Comparison of ENCODE assay signal across 23 cellular contexts in genomic region chr4:40829586-40829985, GRCh38.
"Had no signal": no experiment of that assay in that cellular context is flagged by ENCODE, and none has a peak within 500 bp of the region (broad histone marks: within the 10 kb centered on the region; RNA-seq: fewer than 3 reads in every experiment).

No MANE protein-coding gene starts in this region.

- H3K4me3 ChIP-seq: breast epithelium, coronary artery, pancreas, skin epidermis, tibial nerve, vagina had no signal

- DNase-seq: activated CD4-positive, alpha-beta T cell treated with anti-CD3 and anti-CD28 coated beads for 4 hours; activated CD4-positive, alpha-beta T cell treated with anti-CD3 and anti-CD28 coated beads, Interleukin-2, amount 50 U/mL, for 48 hours; activated CD4-positive, CD25-positive, alpha-beta regulatory T cell; activated effector memory CD4-positive, alpha-beta T cell treated with Interleukin-2 at 50 U/mL for 16 hours; activated naive CD4-positive, alpha-beta T cell treated with anti-CD3 and anti-CD28 coated beads for 36 hours; activated naive CD8-positive, alpha-beta T cell treated with anti-CD3 and anti-CD28 coated beads, Interleukin-2, amount 10 ng/mL, durations not matched to agents 7 days and 5 days; activated T-cell treated with anti-CD3 and anti-CD28 coated beads, Interleukin-2, amount 50 U/mL, for 72 hours; amniotic stem cell; cerebellar nuclear complex; natural killer cell; right cardiac atrium; stimulated activated CD4-positive, alpha-beta T cell treated with anti-CD3 and anti-CD28 coated beads, Interleukin-1b, Interleukin-23, amount 100 ng/mL, for 48 hours; stimulated activated naive CD8-positive, alpha-beta T cell treated with anti-CD3 and anti-CD28 coated beads, Interleukin-15, amount 100 ng/mL, for 72 hours; T1000 had no signal

- H3K36me3 ChIP-seq: pancreas had no signal

- H3K27me3 ChIP-seq: breast epithelium, pancreas, tibial nerve, vagina had no signal

- H3K27ac ChIP-seq: breast epithelium, coronary artery, epithelial cell of prostate, pancreas, skin epidermis, tibial nerve, vagina had no signal

- H3K9me3 ChIP-seq: breast epithelium, pancreas, tibial nerve, vagina had no signal

- H3K4me1 ChIP-seq: breast epithelium, pancreas, tibial nerve, vagina had no signal

- ATAC-seq: activated T-cell treated with anti-CD3 and anti-CD28 coated beads, Interleukin-2, amount 50 U/mL, for 72 hours; left lobe of liver; natural killer cell; right cardiac atrium; stimulated activated effector memory CD8-positive, alpha-beta T cell treated with anti-CD3 and anti-CD28 coated beads, Interleukin-12 subunit alpha, Interleukin-12 subunit beta, amount 100 ng/mL, for 72 hours; stimulated activated naive CD8-positive, alpha-beta T cell treated with anti-CD3 and anti-CD28 coated beads, Interleukin-15, amount 100 ng/mL, for 72 hours had no signal
